1 cellular context compared by ENCODE assay signal in genomic region chr22:20864186-20864908, GRCh38.
TF ChIP-seq lines count a peak whose summit lies in the region.

No MANE protein-coding gene starts in this region.

TF ChIP-seq in GM23338, 12 proteins besides CTCF, POLR2A, EP300 and RAD21 (continued from another document):
- TF ChIP-seq REST (IDR thresholded peaks at IDR 0.05; ENCODE audit: unreplicated experiment) (no peak), CREB1 (CRISPR knock-in tag; IDR thresholded peaks at IDR 0.05; ENCODE audit: low read depth) (no peak), STAT1 (IDR thresholded peaks at IDR 0.05; ENCODE audit: unreplicated experiment) (no peak), NANOG (IDR thresholded peaks at IDR 0.05; ENCODE audit: borderline replicate concordance) (no peak), ZNF462 (CRISPR knock-in tag; IDR thresholded peaks at IDR 0.05) (no peak)
